ENCODE assay signal across 19 cellular contexts in genomic region chr6:56169366-56169765, GRCh38.
A peak's percentile ranks its signal among the peaks of the same experiment; 100 is the strongest.
DNase-seq lines count a peak whose midpoint lies in the region; ATAC-seq and TF ChIP-seq lines count a peak whose summit lies in the region.
"Had no signal": no experiment of that assay in that cellular context is flagged by ENCODE, and none has a peak within 500 bp of the region (broad histone marks: within the 10 kb centered on the region; RNA-seq: fewer than 3 reads in every experiment).

No MANE protein-coding gene starts in this region.

- peak overlapping the region; percentile 10 for H3K4me2 ChIP-seq in PC-3 (ENCODE audit: low read length)
- H3K4me2 ChIP-seq: A549 had no signal

- BruUV-seq in PC-3 (replicated peaks; lab: Mats Ljungman, UMichigan), result no TSS peak

- no peaks in the 10 kb centered on the region for H3K9me2 ChIP-seq in PC-3 (replicated peaks; ENCODE audit: low read length)

- ATAC-seq in PC-3, result peak; percentile 98
- ATAC-seq: A549 had no signal

- H3K9ac ChIP-seq in PC-3 (ENCODE audit: low read length), result no peak overlapping the region
- H3K9ac ChIP-seq: GM23248 had no signal

- H3F3A ChIP-seq in PC-3 (ENCODE audit: low read length, unreplicated experiment), result no peaks in the 10 kb centered on the region

- peaks cover 21% of the 10 kb centered on the region for H3K9me3 ChIP-seq in PC-3 (ENCODE audit: low read length)
- peaks cover 0 to 42% (median 19%) of the 10 kb centered on the region in 4 donors for H3K9me3 ChIP-seq in stomach

- H3K27ac ChIP-seq in PC-3 (ENCODE audit: low read length) (peak overlapping the region; percentile 52), stomach (no peak overlapping the region)
- H3K27ac ChIP-seq: A549, GM23248 had no signal

- H3K4me3 ChIP-seq in PC-3 (ENCODE audit: low read length) (no peak overlapping the region), epithelial cell of esophagus (ENCODE audit: low read length) (no peak overlapping the region), stomach (no peak overlapping the region)
- H3K4me3 ChIP-seq: A549, GM23248 had no signal

- TF ChIP-seq CTCF in PC-3 (conservative IDR thresholded peaks at IDR 0.05; ENCODE audit: low read depth, low read length) (no peak), epithelial cell of esophagus (IDR thresholded peaks at IDR 0.05; ENCODE audit: insufficient read depth, low read depth, low read length, missing control alignments) (no peak), stomach (IDR thresholded peaks at IDR 0.05) (no peak)

- DNase-seq in ELR (ENCODE audit: low read depth), result peak; percentile 67
- DNase-seq in PC-3, result peak; percentile 86
- DNase-seq in epithelial cell of esophagus (ENCODE audit: low read depth), result peak; percentile 44
- no peak for DNase-seq in stomach
- DNase-seq in HuH-7 (ENCODE audit: low spot score), result no peak
- DNase-seq in Ammon's horn (ENCODE audit: low spot score), result no peak
- DNase-seq: 8988T; ACHN; AML-193; C1 segment of cervical spinal cord; Calu3; CD4-positive, alpha-beta memory T cell; COR-L47; DMS53; DMS79 treated with DMSO at 0.1 percent for 48 hours; H7; HCEC 1CT had no signal

- WGBS in stomach, 5 donors, result 93 to 99% (median 97%) methylated on average over 1 of the region's 1 CpG

- intact Hi-C loops in PC-3 (cut with micrococcal nuclease) (loop anchor here (1.0 to 10.0 kb wide), 4 partner anchors 53 to 185 kb away; no protein-coding TSS in a partner anchor), stomach (cut with DNase I; ENCODE audit: low total_unique reads) (no loop called here)

- H2AFZ ChIP-seq in PC-3 (ENCODE audit: low read length), result no peak overlapping the region
- H2AFZ ChIP-seq: GM23248 had no signal

- POLR2A ChIA-PET in PC-3 (lab: Charles Lee; ENCODE audit: unreplicated experiment), result no interaction called here

- H3K79me2 ChIP-seq in PC-3 (ENCODE audit: low read length), result no peaks in the 10 kb centered on the region

- no peaks in the 10 kb centered on the region for H4K20me1 ChIP-seq in PC-3 (ENCODE audit: low read length)

- TF ChIP-seq EP300 in stomach (IDR thresholded peaks at IDR 0.05), result no peak

- no peak for TF ChIP-seq POLR2A in stomach (IDR thresholded peaks at IDR 0.05)

- H3K27me3 ChIP-seq in PC-3 (ENCODE audit: low read length), result no peaks in the 10 kb centered on the region
- H3K27me3 ChIP-seq in stomach, result no peaks in the 10 kb centered on the region

- peaks cover 6% of the 10 kb centered on the region; the same call in 1 of the 2 replicates for H3K36me3 ChIP-seq in PC-3 (ENCODE audit: low read depth, low read length)
- H3K36me3 ChIP-seq in stomach, result peaks cover 0 to 5% (median 0%) of the 10 kb centered on the region in 4 donors

- CTCF ChIA-PET in PC-3 (lab: Charles Lee), result interaction anchor here (0.6 kb wide), 1 partner anchor 573 kb away, joined by 4 read pairs; no protein-coding TSS in a partner anchor

- H3K4me1 ChIP-seq in PC-3 (ENCODE audit: insufficient read depth, low read length), result peaks cover 12% of the 10 kb centered on the region
- no peaks in the 10 kb centered on the region for H3K4me1 ChIP-seq in stomach
- H3K4me1 ChIP-seq: A549 had no signal

Comparison
In these comparisons a context has a peak if more than half of its experiments do, and no peak if none do; other contexts are left out.
1. DNase-seq: peak in ELR (single experiment), PC-3 (single experiment) and epithelial cell of esophagus (single experiment); none in stomach (single experiment), HuH-7 (single experiment) and Ammon's horn (single experiment).